Comparison of ENCODE assay signal across 30 cellular contexts in genomic region chr19:5821521-5822180, GRCh38. TPM values are rescaled to one million over a fixed set of nuclear protein-coding genes. Genes with fewer than 3 reads are reported as not detected.
"Had no signal": no experiment of that assay in that cellular context is flagged by ENCODE, and none has a peak within 500 bp of the region (broad histone marks: within the 10 kb centered on the region; RNA-seq: fewer than 3 reads in every experiment).

No MANE protein-coding gene starts in this region.

- H3K4me3 Mint-ChIP-seq: dendritic cell treated with granulocyte-macrophage colony-stimulating factor and Interleukin-4, amounts not matched to agents 40 ng/mL and 50 ng/mL, for 4 days; endodermal cell; naive thymus-derived CD8-positive, alpha-beta T cell; nephron progenitor cell; stimulated activated memory B cell treated with anti-CD40 and anti-IgM and Interleukin-4, amounts not matched to agents 10 μg/mL and 1 μg/mL and 100 μg/mL, for 72 hours; type B pancreatic cell had no signal

- H3K4me1 ChIP-seq: colonic mucosa, psoas muscle, testis had no signal

- DNase-seq: colonic mucosa; effector CD8-positive, alpha-beta T cell; endodermal cell; foreskin fibroblast; heart left ventricle; kidney; naive thymus-derived CD8-positive, alpha-beta T cell; nephron progenitor cell; nucleus accumbens; ovary; posterior cingulate gyrus; psoas muscle; right cardiac atrium; spleen; stimulated activated CD4-positive, alpha-beta T cell treated with anti-CD3 and anti-CD28 coated beads, Interleukin-4, amount 100 ng/mL, for 4 hours; stimulated activated naive CD8-positive, alpha-beta T cell treated with anti-CD3 and anti-CD28 coated beads, Interleukin-15, Interleukin-2, amounts not matched to agents 100 U/mL and 50 U/mL, for 24 hours; substantia nigra; testis; tibial artery had no signal

- H3K36me3 Mint-ChIP-seq: naive thymus-derived CD8-positive, alpha-beta T cell; type B pancreatic cell had no signal

- H3K4me1 Mint-ChIP-seq: endodermal cell had no signal

- H3K27me3 ChIP-seq: colonic mucosa, gastroesophageal sphincter, heart left ventricle, hepatocyte, ovary, testis had no signal

- H2AFZ ChIP-seq: hepatocyte had no signal

- H3K27ac ChIP-seq: colonic mucosa, epithelial cell of prostate, gastroesophageal sphincter, heart left ventricle, hepatocyte, ovary, psoas muscle, skin epidermis, spleen, testis, tibial artery had no signal

- H3K9me3 ChIP-seq: colonic mucosa, gastroesophageal sphincter, heart left ventricle, ovary, psoas muscle, testis, tibial artery had no signal

- H3K4me2 ChIP-seq: hepatocyte had no signal

- H3K36me3 ChIP-seq: colonic mucosa, gastroesophageal sphincter, heart left ventricle, ovary, spleen, tibial artery had no signal

- H3K79me2 ChIP-seq: hepatocyte had no signal

- ATAC-seq: gastroesophageal sphincter; heart left ventricle; naive thymus-derived CD8-positive, alpha-beta T cell; psoas muscle; right cardiac atrium; stimulated activated memory B cell treated with anti-CD40 and anti-IgM and Interleukin-4, amounts not matched to agents 10 μg/mL and 1 μg/mL and 100 μg/mL, for 72 hours; stimulated activated naive CD8-positive, alpha-beta T cell treated with anti-CD3 and anti-CD28 coated beads, Interleukin-15, Interleukin-2, amounts not matched to agents 100 U/mL and 50 U/mL, for 24 hours had no signal

- H3K27ac Mint-ChIP-seq: dendritic cell treated with granulocyte-macrophage colony-stimulating factor and Interleukin-4, amounts not matched to agents 40 ng/mL and 50 ng/mL, for 4 days; endodermal cell; naive thymus-derived CD8-positive, alpha-beta T cell; nephron progenitor cell; stimulated activated memory B cell treated with anti-CD40 and anti-IgM and Interleukin-4, amounts not matched to agents 10 μg/mL and 1 μg/mL and 100 μg/mL, for 72 hours; type B pancreatic cell had no signal

- FAIRE-seq: kidney had no signal

- H3K4me3 ChIP-seq: colonic mucosa, gastroesophageal sphincter, heart left ventricle, hepatocyte, ovary, psoas muscle, skin epidermis, spleen, testis, tibial artery had no signal

RNA-seq across cellular contexts. Expression of gene NRTN, which starts 16.8 kb away (rescaled TPM):
- total RNA-seq: myocyte, psoas muscle had no signal
- polyA plus RNA-seq: psoas muscle had no signal

RNA-seq across cellular contexts. Expression of gene FUT6, which starts 17.9 kb away (rescaled TPM):
- total RNA-seq: endodermal cell; heart left ventricle; lung microvascular endothelial cell; mesenteric fat pad; myocyte; naive thymus-derived CD8-positive, alpha-beta T cell; psoas muscle; right cardiac atrium; urinary bladder had no signal
- polyA plus RNA-seq: heart left ventricle; hepatocyte; naive thymus-derived CD8-positive, alpha-beta T cell; ovary; right cardiac atrium had no signal

RNA-seq across cellular contexts. Expression of gene FUT3, which starts 29.6 kb away (rescaled TPM):
- total RNA-seq: heart left ventricle, hepatocyte, lung microvascular endothelial cell, mesenteric fat pad, myocyte, right cardiac atrium, spleen had no signal
- polyA plus RNA-seq: naive thymus-derived CD8-positive, alpha-beta T cell; right cardiac atrium had no signal

RNA-seq across cellular contexts. Expression of gene PRR22, which starts 37.1 kb away (rescaled TPM):
- polyA plus RNA-seq: naive thymus-derived CD8-positive, alpha-beta T cell had no signal
